In genomic region chr22:46107753-46108563, GRCh38 we compare ENCODE assay signal across 1 cellular context.
TF ChIP-seq lines count a peak whose summit lies in the region.

No MANE protein-coding gene starts in this region.

TF ChIP-seq in A549, 52 proteins besides CTCF, POLR2A, EP300 and RAD21 (continued from another document):
- TF ChIP-seq E2F6 (IDR thresholded peaks at IDR 0.05; ENCODE audit: borderline replicate concordance, low read depth) (no peak), EHF (CRISPR knock-in tag; IDR thresholded peaks at IDR 0.05) (no peak), HOXB13 (CRISPR knock-in tag; IDR thresholded peaks at IDR 0.05; ENCODE audit: low read depth) (no peak), HMGXB4 (CRISPR knock-in tag; IDR thresholded peaks at IDR 0.05; ENCODE audit: borderline replicate concordance) (no peak), ZFP36 (IDR thresholded peaks at IDR 0.05; ENCODE audit: borderline replicate concordance, partially characterized antibody) (no peak), KDM5A (IDR thresholded peaks at IDR 0.05) (no peak)
